17 cellular contexts compared by ENCODE assay signal in genomic region chr4:98293089-98293887, GRCh38. TPM values are rescaled to one million over a fixed set of nuclear protein-coding genes. Genes with fewer than 3 reads are reported as not detected.
A peak's percentile ranks its signal among the peaks of the same experiment; 100 is the strongest.
DNase-seq lines count a peak whose midpoint lies in the region; ATAC-seq and TF ChIP-seq lines count a peak whose summit lies in the region.
"Had no signal": no experiment of that assay in that cellular context is flagged by ENCODE, and none has a peak within 500 bp of the region (broad histone marks: within the 10 kb centered on the region; RNA-seq: fewer than 3 reads in every experiment).

No MANE protein-coding gene starts in this region.

- 78 to 85% methylated on average over 4 of the region's 4 CpGs for WGBS in GM23248 (ENCODE audit: low coverage in 1 of 2, low lambda C conversion rate in 2 of 2, missing lambda C conversion rate in 2 of 2), 2 experiments

- H4K20me1 ChIP-seq in BLaER1 = no peaks in the 10 kb centered on the region; the same call in 1 of the 2 replicates
- H4K20me1 ChIP-seq in GM23248 (ENCODE audit: insufficient read depth) = no peaks in the 10 kb centered on the region

- H3F3A ChIP-seq in GM23248 (ENCODE audit: insufficient read depth) = peaks cover 4% of the 10 kb centered on the region; the same call in 1 of the 2 replicates

- H3K4me3 Mint-ChIP-seq in T-cell (no peak overlapping the region), Caco-2 (ENCODE audit: unreplicated experiment) (no peak overlapping the region)
- H3K4me3 Mint-ChIP-seq: activated B cell treated with CpG ODN at 0.5 μM for 24 hours; dendritic cell treated with granulocyte-macrophage colony-stimulating factor and Interleukin-4, amounts not matched to agents 40 ng/mL and 50 ng/mL, for 4 days had no signal

- no peaks in the 10 kb centered on the region for H3K9me2 ChIP-seq in GM23248 (ENCODE audit: insufficient read depth)

- H3K27me3 ChIP-seq in BLaER1 (no peaks in the 10 kb centered on the region), GM23248 (replicated peaks; ENCODE audit: insufficient read depth) (no peaks in the 10 kb centered on the region), Caco-2 (replicated peaks; ENCODE audit: control insufficient read depth, insufficient read depth, low read length) (no peaks in the 10 kb centered on the region)
- H3K27me3 ChIP-seq: foreskin keratinocyte, SJCRH30, stomach had no signal

- H3K36me3 Mint-ChIP-seq in T-cell = peaks cover 34% of the 10 kb centered on the region
- no peaks in the 10 kb centered on the region for H3K36me3 Mint-ChIP-seq in Caco-2 (ENCODE audit: insufficient read depth, unreplicated experiment)

- no TSS peak for BruUV-seq in Caco-2 (replicated peaks; lab: Mats Ljungman, UMichigan)

- H3K9me3 ChIP-seq in BLaER1 = no peaks in the 10 kb centered on the region
- H3K9me3 ChIP-seq in GM23248 (ENCODE audit: low read depth) = peaks cover 2% of the 10 kb centered on the region
- H3K9me3 ChIP-seq in Caco-2 = no peaks in the 10 kb centered on the region
- H3K9me3 ChIP-seq: stomach had no signal

- no peaks in the 10 kb centered on the region for H3K9me3 Mint-ChIP-seq in T-cell
- no peaks in the 10 kb centered on the region for H3K9me3 Mint-ChIP-seq in Caco-2 (ENCODE audit: unreplicated experiment)
- H3K9me3 Mint-ChIP-seq: activated B cell treated with CpG ODN at 0.5 μM for 24 hours; dendritic cell treated with granulocyte-macrophage colony-stimulating factor and Interleukin-4, amounts not matched to agents 40 ng/mL and 50 ng/mL, for 4 days had no signal

- H3K4me2 ChIP-seq in BLaER1 = 0 out of 2 replicates have a peak overlapping the region, but pooled peaks have one; percentile 19
- peak overlapping the region; percentile 4 for H3K4me2 ChIP-seq in GM23248 (ENCODE audit: unreplicated experiment)

- H3K27ac Mint-ChIP-seq in T-cell = no peak overlapping the region
- no peak overlapping the region for H3K27ac Mint-ChIP-seq in Caco-2 (ENCODE audit: unreplicated experiment)
- H3K27ac Mint-ChIP-seq: activated B cell treated with CpG ODN at 0.5 μM for 24 hours; activated naive CD4-positive, alpha-beta T cell treated with anti-CD3 and anti-CD28 coated beads, Interleukin-2, amount 50 U/mL, for 72 hours; dendritic cell treated with granulocyte-macrophage colony-stimulating factor and Interleukin-4, amounts not matched to agents 40 ng/mL and 50 ng/mL, for 4 days had no signal

- H3K27ac ChIP-seq in BLaER1 (no peak overlapping the region), GM23248 (peak overlapping the region; percentile 22), caudate nucleus (ENCODE audit: low read depth, low read length) (peak overlapping the region; percentile 79)
- H3K27ac ChIP-seq: foreskin keratinocyte, SJCRH30, stomach had no signal

- H3K4me1 Mint-ChIP-seq in T-cell = peaks cover 47 to 56% (median 52%) of the 10 kb centered on the region in 3 donors
- peaks cover 10% of the 10 kb centered on the region for H3K4me1 Mint-ChIP-seq in Caco-2 (ENCODE audit: low read depth, unreplicated experiment)

- no peak overlapping the region for H3K9ac ChIP-seq in BLaER1
- no peak overlapping the region for H3K9ac ChIP-seq in GM23248

- H2AFZ ChIP-seq in GM23248 = peak overlapping the region; percentile 55

- POLR2A ChIA-PET in T-cell (lab: Charles Lee) = no interaction called here
- POLR2A ChIA-PET in Caco-2 (lab: Charles Lee) = no interaction called here

- H3K4me1 ChIP-seq in BLaER1 (peaks cover 16% of the 10 kb centered on the region; the same call in 1 of the 2 replicates), GM23248 (ENCODE audit: insufficient read depth) (peaks cover 28% of the 10 kb centered on the region), Caco-2 (0 out of 2 replicates have a peak, but pooled peaks cover 4% of the 10 kb centered on the region)
- H3K4me1 ChIP-seq: foreskin keratinocyte, SJCRH30 had no signal

- DNase-seq in GM23248 (no peak), caudate nucleus (lab: John Stamatoyannopoulos, UW) (peak in 42 of 61 donors; percentile 0 to 80 (median 36)), occipital lobe (lab: John Stamatoyannopoulos, UW) (peak; percentile 1), T-cell (no peak), Caco-2 (no peak), foreskin fibroblast (no peak)
- no peak for DNase-seq in stimulated activated naive CD4-positive, alpha-beta T cell treated with Interleukin-2 at 50 U/mL for 16 hours (lab: John Stamatoyannopoulos, UW)
- DNase-seq: activated B cell treated with CpG ODN at 0.5 μM for 24 hours, foreskin keratinocyte, GOT3, NCI-H1092 treated with DMSO at 0.1 percent for 48 hours, NCI-H526 treated with DMSO at 0.1 percent for 48 hours, SJCRH30, stomach had no signal

- no peak for TF ChIP-seq CTCF in Caco-2 (IDR thresholded peaks at IDR 0.05; ENCODE audit: insufficient read depth in 1 of 2, low read depth in 1 of 2, low read length in 1 of 2, severe bottlenecking in 1 of 2, unreplicated experiment in 1 of 2)
- no peak for TF ChIP-seq CTCF in foreskin fibroblast (IDR thresholded peaks at IDR 0.05; ENCODE audit: low read depth, low read length)

- H3K79me2 ChIP-seq in GM23248 (ENCODE audit: insufficient read depth) = peaks cover 99% of the 10 kb centered on the region

- H3K36me3 ChIP-seq in BLaER1 (peaks cover 20% of the 10 kb centered on the region), GM23248 (ENCODE audit: low read depth) (peaks cover 26% of the 10 kb centered on the region), Caco-2 (ENCODE audit: control insufficient read depth, insufficient read depth, low read length) (no peaks in the 10 kb centered on the region)

- ATAC-seq in T-cell (replicated peaks in 1 of 4) = no peak
- ATAC-seq: foreskin keratinocyte had no signal

- H3K4me3 ChIP-seq in BLaER1 (no peak overlapping the region), GM23248 (no peak overlapping the region), Caco-2 (ENCODE audit: low read depth, low read length) (no peak overlapping the region), foreskin fibroblast (ENCODE audit: low read depth in 1 of 2, low read length in 2 of 2) (no peak overlapping the region)
- H3K4me3 ChIP-seq: SJCRH30, stomach had no signal

- in situ Hi-C loops in GM23248 (cut with MboI) = no loop called here

- CTCF ChIA-PET in T-cell (lab: Charles Lee) (interaction anchor here in 1 of 2 donors (1.5 kb wide), 1 partner anchor 31 kb away, joined by 5 read pairs; no protein-coding TSS in a partner anchor), Caco-2 (lab: Charles Lee) (no interaction called here)

- intact Hi-C loops in Caco-2 (cut with micrococcal nuclease; ENCODE audit: unreplicated experiment) = no loop called here

- H3K27me3 Mint-ChIP-seq in T-cell (no peaks in the 10 kb centered on the region), Caco-2 (ENCODE audit: insufficient read depth, unreplicated experiment) (no peaks in the 10 kb centered on the region)
- H3K27me3 Mint-ChIP-seq: activated B cell treated with CpG ODN at 0.5 μM for 24 hours; dendritic cell treated with granulocyte-macrophage colony-stimulating factor and Interleukin-4, amounts not matched to agents 40 ng/mL and 50 ng/mL, for 4 days had no signal

RNA-seq across cellular contexts. Expression of gene RAP1GDS1, which starts 32.1 kb away (rescaled TPM):
- total RNA-seq in GM23248 (2014; rRNA removed; shearing (Covaris generic)) = 56.7 and 93.8 TPM in 2 replicates
- polyA plus RNA-seq in GM23248 (2016; fragmentation: Nextera tagmentation; extraction: Ambion mirVana) = 49.2 and 55.4 TPM in 2 replicates
- total RNA-seq in occipital lobe (245 TPM), T-cell (10 to 100 TPM; 37.6 to 43.8 (median 39.7) TPM), Caco-2 (2022) (40.3 and 45.5 TPM in 2 replicates)

Comparison
In these comparisons a context has a peak if more than half of its experiments do, and no peak if none do; other contexts are left out.
1. DNase-seq: peak in caudate nucleus (42 of 61) and occipital lobe (single experiment); none in GM23248 (single experiment), T-cell (0 of 34), Caco-2 (0 of 2), foreskin fibroblast (0 of 2) and stimulated activated naive CD4-positive, alpha-beta T cell treated with Interleukin-2 at 50 U/mL for 16 hours (single experiment).